ENCODE assay signal across 27 cellular contexts in the genomic region with DNA sequence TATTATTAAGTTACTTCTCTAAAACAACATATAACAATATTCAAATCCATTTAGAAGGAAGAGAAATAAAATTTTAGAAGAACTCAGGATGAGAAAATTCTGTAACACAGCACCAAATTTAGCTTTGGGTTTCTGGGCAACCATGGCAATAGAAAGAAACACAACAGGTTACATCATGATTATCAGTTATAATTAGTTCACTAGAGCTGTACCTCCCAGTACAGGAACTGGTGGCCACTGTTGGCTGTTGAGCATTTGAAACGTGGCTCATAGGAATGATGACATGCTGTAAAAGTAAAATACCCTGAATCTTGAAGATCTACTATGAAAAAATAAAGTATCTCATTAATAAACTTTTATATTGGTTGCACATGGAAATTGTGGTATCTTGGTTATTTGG.
"Had no signal": no experiment of that assay in that cellular context is flagged by ENCODE, and none has a peak within 500 bp of the region (broad histone marks: within the 10 kb centered on the region; RNA-seq: fewer than 3 reads in every experiment).

No MANE protein-coding gene starts in this region.

- H3K9me3 ChIP-seq: neutrophil, right lobe of liver, tibial nerve had no signal

- H3K27me3 Mint-ChIP-seq: activated T-helper 17 cell treated with anti-CD3 and anti-CD28 coated beads, Interleukin-2, amount 50 U/mL, for 72 hours had no signal

- H3K4me2 ChIP-seq: hepatocyte had no signal

- H3K4me1 ChIP-seq: parathyroid adenoma, right lobe of liver had no signal

- H3K36me3 ChIP-seq: neutrophil, right lobe of liver, tibial nerve had no signal

- DNase-seq: activated B cell treated with CpG ODN at 0.5 μM for 24 hours; activated CD4-positive, alpha-beta T cell treated with anti-CD3 and anti-CD28 coated beads for 36 hours; activated CD4-positive, alpha-beta T cell treated with anti-CD3 and anti-CD28 coated beads, Interleukin-2, amount 50 U/mL, for 4 hours; activated CD8-positive, alpha-beta memory T cell treated with anti-CD3 and anti-CD28 coated beads for 24 hours; activated CD8-positive, alpha-beta memory T cell treated with anti-CD3 and anti-CD28 coated beads, Interleukin-2, amount 50 U/mL, for 4 hours; activated T-cell treated with anti-CD3 and anti-CD28 coated beads, Interleukin-2, amount 50 U/mL, for 24 hours; aorta; caudate nucleus; effector CD4-positive, alpha-beta T cell; foreskin keratinocyte; kidney glomerular epithelial cell; right lobe of liver; stimulated activated CD4-positive, alpha-beta T cell treated with anti-CD3 and anti-CD28 coated beads, Interleukin-1b, Interleukin-23, amount 100 ng/mL, for 48 hours; stimulated activated naive CD8-positive, alpha-beta T cell treated with anti-CD3 and anti-CD28 coated beads, Interleukin-15, amount 100 ng/mL, for 72 hours; T-helper 9 cell had no signal

- H3K79me2 ChIP-seq: hepatocyte, parathyroid adenoma had no signal

- H3K27ac ChIP-seq: foreskin keratinocyte, hepatocyte, neutrophil, parathyroid adenoma, right lobe of liver, skin epidermis had no signal

- H3K36me3 Mint-ChIP-seq: activated naive CD4-positive, alpha-beta T cell treated with anti-CD3 and anti-CD28 coated beads, Interleukin-2, amount 50 U/mL, for 72 hours; brain; memory B cell; natural killer cell treated with Interleukin-12 subunit alpha and Interleukin-12 subunit beta and Interleukin-15 and Interleukin-18, amount 100 ng/mL, for 72 hours had no signal

- H3K27me3 ChIP-seq: foreskin keratinocyte, hepatocyte, right lobe of liver, tibial nerve had no signal

- H3K27ac Mint-ChIP-seq: activated B cell treated with CpG ODN at 0.5 μM for 24 hours; activated CD4-positive, alpha-beta T cell treated with anti-CD3 and anti-CD28 coated beads for 36 hours; activated naive CD4-positive, alpha-beta T cell treated with anti-CD3 and anti-CD28 coated beads, Interleukin-2, amount 50 U/mL, for 72 hours; activated T-cell treated with anti-CD3 and anti-CD28 coated beads, Interleukin-2, amount 50 U/mL, for 24 hours; activated T-helper 17 cell treated with anti-CD3 and anti-CD28 coated beads, Interleukin-2, amount 50 U/mL, for 72 hours; brain; dendritic cell treated with granulocyte-macrophage colony-stimulating factor and Interleukin-4, amounts not matched to agents 40 ng/mL and 50 ng/mL, for 4 days; memory B cell; natural killer cell treated with Interleukin-12 subunit alpha and Interleukin-12 subunit beta and Interleukin-15 and Interleukin-18, amount 100 ng/mL, for 72 hours; stimulated activated naive CD8-positive, alpha-beta T cell treated with anti-CD3 and anti-CD28 coated beads, Interleukin-15, amount 100 ng/mL, for 72 hours had no signal

- ATAC-seq: activated CD4-positive, alpha-beta T cell treated with anti-CD3 and anti-CD28 coated beads for 36 hours; activated naive CD4-positive, alpha-beta T cell treated with anti-CD3 and anti-CD28 coated beads, Interleukin-2, amount 50 U/mL, for 72 hours; activated T-helper 17 cell treated with anti-CD3 and anti-CD28 coated beads, Interleukin-2, amount 50 U/mL, for 72 hours; foreskin keratinocyte; natural killer cell treated with Interleukin-12 subunit alpha and Interleukin-12 subunit beta and Interleukin-15 and Interleukin-18, amount 100 ng/mL, for 72 hours; right lobe of liver; stimulated activated naive CD8-positive, alpha-beta T cell treated with anti-CD3 and anti-CD28 coated beads, Interleukin-15, amount 100 ng/mL, for 72 hours had no signal

- H3K9ac ChIP-seq: parathyroid adenoma had no signal

- H2AFZ ChIP-seq: hepatocyte, parathyroid adenoma had no signal

- H3K4me3 ChIP-seq: hepatocyte, right lobe of liver, skin epidermis, tibial nerve had no signal

- H3K4me1 Mint-ChIP-seq: activated B cell treated with CpG ODN at 0.5 μM for 24 hours; activated CD4-positive, alpha-beta T cell treated with anti-CD3 and anti-CD28 coated beads for 36 hours; activated T-helper 17 cell treated with anti-CD3 and anti-CD28 coated beads, Interleukin-2, amount 50 U/mL, for 72 hours; memory B cell; stimulated activated naive CD8-positive, alpha-beta T cell treated with anti-CD3 and anti-CD28 coated beads, Interleukin-15, amount 100 ng/mL, for 72 hours had no signal

- FAIRE-seq: urothelium cell line had no signal

- H3K4me3 Mint-ChIP-seq: activated B cell treated with CpG ODN at 0.5 μM for 24 hours; activated CD4-positive, alpha-beta T cell treated with anti-CD3 and anti-CD28 coated beads for 36 hours; activated T-cell treated with anti-CD3 and anti-CD28 coated beads, Interleukin-2, amount 50 U/mL, for 24 hours; activated T-helper 17 cell treated with anti-CD3 and anti-CD28 coated beads, Interleukin-2, amount 50 U/mL, for 72 hours; brain; dendritic cell treated with granulocyte-macrophage colony-stimulating factor and Interleukin-4, amounts not matched to agents 40 ng/mL and 50 ng/mL, for 4 days; memory B cell; natural killer cell treated with Interleukin-12 subunit alpha and Interleukin-12 subunit beta and Interleukin-15 and Interleukin-18, amount 100 ng/mL, for 72 hours; stimulated activated naive CD8-positive, alpha-beta T cell treated with anti-CD3 and anti-CD28 coated beads, Interleukin-15, amount 100 ng/mL, for 72 hours had no signal

- H3K9me3 Mint-ChIP-seq: activated B cell treated with CpG ODN at 0.5 μM for 24 hours; activated naive CD4-positive, alpha-beta T cell treated with anti-CD3 and anti-CD28 coated beads, Interleukin-2, amount 50 U/mL, for 72 hours; activated T-cell treated with anti-CD3 and anti-CD28 coated beads, Interleukin-2, amount 50 U/mL, for 24 hours; activated T-helper 17 cell treated with anti-CD3 and anti-CD28 coated beads, Interleukin-2, amount 50 U/mL, for 72 hours; brain; dendritic cell treated with granulocyte-macrophage colony-stimulating factor and Interleukin-4, amounts not matched to agents 40 ng/mL and 50 ng/mL, for 4 days; memory B cell; natural killer cell treated with Interleukin-12 subunit alpha and Interleukin-12 subunit beta and Interleukin-15 and Interleukin-18, amount 100 ng/mL, for 72 hours; stimulated activated naive CD8-positive, alpha-beta T cell treated with anti-CD3 and anti-CD28 coated beads, Interleukin-15, amount 100 ng/mL, for 72 hours had no signal
